16 cellular contexts compared by ENCODE assay signal in genomic region chr13:74931698-74932433, GRCh38.
A peak's percentile ranks its signal among the peaks of the same experiment; 100 is the strongest.
DNase-seq lines count a peak whose midpoint lies in the region; ATAC-seq, FAIRE-seq and TF ChIP-seq lines count a peak whose summit lies in the region.
"Had no signal": no experiment of that assay in that cellular context is flagged by ENCODE, and none has a peak within 500 bp of the region (broad histone marks: within the 10 kb centered on the region; RNA-seq: fewer than 3 reads in every experiment).

No MANE protein-coding gene starts in this region.

- H3K4me3 ChIP-seq in adipocyte (ENCODE audit: low read length) (no peak overlapping the region), fibroblast of villous mesenchyme (ENCODE audit: low read depth, low read length) (no peak overlapping the region), heart left ventricle (no peak overlapping the region)

- H3K9me3 ChIP-seq in adipocyte (ENCODE audit: control insufficient read depth, low read length) (peaks cover 13% of the 10 kb centered on the region), heart left ventricle (peaks cover 0 to 28% (median 5%) of the 10 kb centered on the region in 12 donors)

- H3K4me1 ChIP-seq in adipocyte (ENCODE audit: control insufficient read depth, insufficient read depth, low read length) (peaks cover 14% of the 10 kb centered on the region), heart left ventricle (peaks cover 0 to 7% (median 0%) of the 10 kb centered on the region in 12 donors)

- DNase-seq in GM03348 (ENCODE audit: low spot score) (peak; percentile 8), adipocyte (ENCODE audit: low read depth) (peak; percentile 66), fibroblast of villous mesenchyme (ENCODE audit: low read depth) (peak; percentile 19), GM12891 (ENCODE audit: insufficient read length, low spot score) (no peak), COLO668 (lab: John Stamatoyannopoulos, UW; ENCODE audit: unreplicated experiment) (no peak), heart left ventricle (no peak)
- DNase-seq: CD8-positive, alpha-beta memory T cell; GF-D8; HFFc6; KBM-7; NCI-H1092; NCI-H69; Right ventricle myocardium superior had no signal

- intact Hi-C loops in heart left ventricle (cut with DNase I), result no loop called here

- no peak overlapping the region for H3K9ac ChIP-seq in adipocyte (ENCODE audit: low read length)

- H3K36me3 ChIP-seq in adipocyte (ENCODE audit: control insufficient read depth, insufficient read depth, low read length, severe bottlenecking) (no peaks in the 10 kb centered on the region), heart left ventricle (no peaks in the 10 kb centered on the region)

- TF ChIP-seq CTCF in fibroblast of villous mesenchyme (IDR thresholded peaks at IDR 0.05; ENCODE audit: insufficient read depth, low read depth, low read length) (no peak), heart left ventricle (IDR thresholded peaks at IDR 0.05) (no peak)

- TF ChIP-seq POLR2A in GM12891 (IDR thresholded peaks at IDR 0.05; ENCODE audit: low read depth, low read length) (no peak), heart left ventricle (IDR thresholded peaks at IDR 0.05) (no peak)

- no peak for ATAC-seq in HG03442 (IDR thresholded peaks at IDR 0.05; ENCODE audit: unreplicated experiment)
- ATAC-seq in heart left ventricle, result no peak
- ATAC-seq: Panc1 had no signal

- no peaks in the 10 kb centered on the region for H3K27me3 ChIP-seq in adipocyte (replicated peaks; ENCODE audit: control insufficient read depth, insufficient read depth, low read length)
- no peaks in the 10 kb centered on the region for H3K27me3 ChIP-seq in heart left ventricle

- FAIRE-seq in GM12891 (lab: Jason Lieb, UNC), result no peak

- no peak overlapping the region for H3K27ac ChIP-seq in heart left ventricle
- H3K27ac ChIP-seq: HL-60 had no signal

TF ChIP-seq in GM12891, 5 proteins besides CTCF, POLR2A, EP300 and RAD21:
- TF ChIP-seq TAF1 (IDR thresholded peaks at IDR 0.05; ENCODE audit: low read depth, low read length) (no peak), SPI1 (IDR thresholded peaks at IDR 0.05; ENCODE audit: low read depth, low read length) (no peak), POU2F2 (IDR thresholded peaks at IDR 0.05; ENCODE audit: low read depth, low read length) (no peak), PAX5 (IDR thresholded peaks at IDR 0.05; ENCODE audit: insufficient read depth, low read length, severe bottlenecking) (no peak), POLR2AphosphoS5 (IDR thresholded peaks at IDR 0.05; ENCODE audit: low read depth, low read length) (no peak)

Comparison
In these comparisons a context has a peak if more than half of its experiments do, and no peak if none do; other contexts are left out.
1. DNase-seq: peak in GM03348 (single experiment), adipocyte (single experiment) and fibroblast of villous mesenchyme (single experiment); none in GM12891 (single experiment), COLO668 (single experiment) and heart left ventricle (0 of 5).